Comparison of ENCODE assay signal across 1 cellular context in genomic region chr2:86301711-86302202, GRCh38.
TF ChIP-seq lines count a peak whose summit lies in the region.

No MANE protein-coding gene starts in this region.

TF ChIP-seq in H1, 55 proteins besides CTCF, POLR2A, EP300 and RAD21:
- TF ChIP-seq SIRT6 (IDR thresholded peaks at IDR 0.05; ENCODE audit: low read length) (no peak), MAFK (IDR thresholded peaks at IDR 0.05; ENCODE audit: low read depth, low read length) (peak; percentile 61)
TF ChIP-seq in H1: peak in this region for 1.
